10 cellular contexts compared by ENCODE assay signal in the genomic region with DNA sequence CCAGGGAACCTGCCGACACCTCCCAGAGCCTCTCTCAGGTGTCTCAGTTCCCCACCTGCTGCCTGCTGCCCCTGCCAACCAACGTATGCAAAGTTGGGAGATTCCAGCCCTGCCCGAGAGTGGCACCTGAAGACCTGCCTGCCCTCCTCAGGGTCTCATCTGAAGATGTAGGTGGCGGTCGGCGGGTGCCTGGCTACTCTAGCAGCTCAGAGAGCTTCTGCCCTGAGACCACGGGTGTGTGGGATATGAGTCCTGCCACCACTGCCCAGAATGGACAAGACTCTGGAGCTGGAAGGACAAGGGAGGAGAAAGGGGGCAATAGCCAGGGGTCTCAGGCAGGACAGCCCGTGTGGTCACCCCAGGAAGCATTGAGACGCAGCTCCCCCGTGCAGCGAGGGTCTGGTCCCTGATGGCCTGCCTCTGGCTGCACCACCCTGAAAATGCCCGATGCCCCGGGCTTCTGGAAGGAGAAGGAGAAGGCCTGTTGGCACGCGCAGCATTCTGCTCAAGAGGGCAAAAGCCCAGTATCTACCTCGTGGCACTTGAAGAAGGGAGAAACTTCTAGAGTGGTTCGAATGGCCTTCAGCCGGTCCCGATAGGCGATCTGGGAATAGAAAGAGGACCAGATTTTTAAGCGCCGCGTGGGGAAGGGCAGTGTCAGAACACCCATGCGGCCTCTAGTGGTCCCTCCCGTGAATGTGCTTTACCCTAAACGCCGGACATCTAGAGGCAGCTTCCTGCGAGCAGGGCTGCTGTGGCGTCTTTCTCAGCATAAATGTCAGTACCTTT.
DNase-seq lines count a peak whose midpoint lies in the region; ATAC-seq and TF ChIP-seq lines count a peak whose summit lies in the region.
"Had no signal": no experiment of that assay in that cellular context is flagged by ENCODE, and none has a peak within 500 bp of the region (broad histone marks: within the 10 kb centered on the region; RNA-seq: fewer than 3 reads in every experiment).

No MANE protein-coding gene starts in this region.

- no peaks in the 10 kb centered on the region for H3K9me3 ChIP-seq in skeletal muscle tissue (ENCODE audit: control insufficient read depth in 3 of 3, low read length in 3 of 3)

- in situ Hi-C loops in GM13977 (cut with MboI; ENCODE audit: low pct_unique_long_range_greater_than_20kb, low sequenced_read_pairs, unreplicated experiment) = no loop called here

- DNase-seq in HCEC 1CT (peak; percentile 41), left cardiac atrium (peak; percentile 55), occipital lobe (lab: John Stamatoyannopoulos, UW) (no peak), GM13977 (ENCODE audit: low spot score) (no peak)
- peak; percentile 15 for DNase-seq in activated CD8-positive, alpha-beta memory T cell treated with anti-CD3 and anti-CD28 coated beads, Interleukin-2, amount 50 U/mL, for 4 hours
- DNase-seq: foreskin melanocyte, T-helper 1 cell had no signal

- TF ChIP-seq CTCF in GM13977 (IDR thresholded peaks at IDR 0.05; ENCODE audit: extremely low read depth, insufficient read depth, missing control alignments) = no peak

- peaks cover 15 to 41% (median 19%) of the 10 kb centered on the region in 3 donors for H3K36me3 ChIP-seq in skeletal muscle tissue (ENCODE audit: control insufficient read depth in 3 of 3, insufficient read depth in 3 of 3, low read length in 3 of 3)

- H3K27me3 ChIP-seq in skeletal muscle tissue (ENCODE audit: control insufficient read depth in 3 of 3, insufficient read depth in 3 of 3, low read length in 3 of 3) = no peaks in the 10 kb centered on the region

- peaks cover 27 to 45% (median 35%) of the 10 kb centered on the region in 3 donors for H3K4me1 ChIP-seq in skeletal muscle tissue (ENCODE audit: control insufficient read depth in 3 of 3, insufficient read depth in 3 of 3, low read length in 3 of 3)

- peak overlapping the region in 1 of 3 donors; percentile 24 for H3K4me3 ChIP-seq in skeletal muscle tissue (ENCODE audit: low read length in 3 of 3)

- peak; percentile 44 to 48 for ATAC-seq in left cardiac atrium
- no peak for ATAC-seq in HG03457 (IDR thresholded peaks at IDR 0.05; ENCODE audit: unreplicated experiment)
- no peak for ATAC-seq in GM18505 (IDR thresholded peaks at IDR 0.05; ENCODE audit: unreplicated experiment)

- intact Hi-C loops in left cardiac atrium (cut with DNase I) = loop anchor here (5.0 kb wide), 2 partner anchors 100 to 190 kb away; a partner anchor contains a TSS

- no peak for TF ChIP-seq POLR2A in GM18505 (IDR thresholded peaks at IDR 0.05; ENCODE audit: borderline replicate concordance, extremely low read depth, insufficient read depth, insufficient read length)

- peak overlapping the region; percentile 25 for H3K27ac ChIP-seq in skeletal muscle tissue (ENCODE audit: low read depth, low read length)

- H3K9ac ChIP-seq in skeletal muscle tissue (ENCODE audit: low read depth in 1 of 3, low read length in 3 of 3) = peak overlapping the region in 1 of 3 donors; percentile 16

Comparison
In these comparisons a context has a peak if more than half of its experiments do, and no peak if none do; other contexts are left out.
1. DNase-seq: peak in HCEC 1CT (single experiment), activated CD8-positive, alpha-beta memory T cell treated with anti-CD3 and anti-CD28 coated beads, Interleukin-2, amount 50 U/mL, for 4 hours (single experiment) and left cardiac atrium (single experiment); none in occipital lobe (single experiment) and GM13977 (single experiment).
2. ATAC-seq: peak in left cardiac atrium (2 of 2); none in HG03457 (single experiment) and GM18505 (single experiment).